Comparison of ENCODE assay signal across 18 cellular contexts in genomic region chr7:82056282-82056681, GRCh38.
DNase-seq lines count a peak whose midpoint lies in the region; ATAC-seq and TF ChIP-seq lines count a peak whose summit lies in the region.
"Had no signal": no experiment of that assay in that cellular context is flagged by ENCODE, and none has a peak within 500 bp of the region (broad histone marks: within the 10 kb centered on the region; RNA-seq: fewer than 3 reads in every experiment).

No MANE protein-coding gene starts in this region.

- in situ Hi-C loops in GM23248 (cut with MboI) = no loop called here

- H3K27ac ChIP-seq in GM23248 (no peak overlapping the region), body of pancreas (no peak overlapping the region)
- H3K27ac ChIP-seq: 22Rv1, A549, C4-2B had no signal

- H3K9me3 ChIP-seq in GM23248 (ENCODE audit: low read depth) (no peaks in the 10 kb centered on the region), body of pancreas (no peaks in the 10 kb centered on the region)
- H3K9me3 ChIP-seq: A549, HAP-1 had no signal

- H3K36me3 ChIP-seq in GM23248 (ENCODE audit: low read depth) (no peaks in the 10 kb centered on the region), body of pancreas (replicated peaks in 1 of 2; ENCODE audit: insufficient read depth in 1 of 2, low read depth in 2 of 2) (no peaks in the 10 kb centered on the region)
- H3K36me3 ChIP-seq: HAP-1 had no signal

- no peak overlapping the region for H3K9ac ChIP-seq in GM23248

- H3K36me3 Mint-ChIP-seq in glutamatergic neuron (ENCODE audit: unreplicated experiment) = peaks cover 9% of the 10 kb centered on the region
- H3K36me3 Mint-ChIP-seq: CD4-positive, alpha-beta memory T cell; IgD-negative memory B cell had no signal

- TF ChIP-seq CTCF in fibroblast of mammary gland (conservative IDR thresholded peaks at IDR 0.05; ENCODE audit: control insufficient read depth, insufficient read depth, low read depth, low read length) (no peak), glutamatergic neuron (IDR thresholded peaks at IDR 0.05; ENCODE audit: partially characterized antibody, unreplicated experiment) (no peak), body of pancreas (IDR thresholded peaks at IDR 0.05) (no peak)

- TF ChIP-seq POLR2A in body of pancreas (IDR thresholded peaks at IDR 0.05) = no peak

- H3K79me2 ChIP-seq in GM23248 (ENCODE audit: insufficient read depth) = no peaks in the 10 kb centered on the region

- H2AFZ ChIP-seq in GM23248 = no peak overlapping the region

- no peak overlapping the region for H3K4me3 Mint-ChIP-seq in glutamatergic neuron (ENCODE audit: unreplicated experiment)
- H3K4me3 Mint-ChIP-seq: CD4-positive, alpha-beta memory T cell; IgD-negative memory B cell had no signal

- H3K4me1 Mint-ChIP-seq in glutamatergic neuron (ENCODE audit: low read depth, unreplicated experiment) = no peaks in the 10 kb centered on the region
- H3K4me1 Mint-ChIP-seq: CD4-positive, alpha-beta memory T cell; IgD-negative memory B cell had no signal

- no peak overlapping the region for H3K4me2 ChIP-seq in GM23248 (ENCODE audit: unreplicated experiment)
- H3K4me2 ChIP-seq: A549 had no signal

- no peaks in the 10 kb centered on the region for H4K20me1 ChIP-seq in GM23248 (ENCODE audit: insufficient read depth)

- H3K9me3 Mint-ChIP-seq in glutamatergic neuron (ENCODE audit: unreplicated experiment) = peaks cover 7% of the 10 kb centered on the region

- H3K4me1 ChIP-seq in GM23248 (ENCODE audit: insufficient read depth) = no peaks in the 10 kb centered on the region
- H3K4me1 ChIP-seq in body of pancreas = no peaks in the 10 kb centered on the region

- peaks cover 8% of the 10 kb centered on the region for H3K27me3 Mint-ChIP-seq in glutamatergic neuron (ENCODE audit: unreplicated experiment)
- H3K27me3 Mint-ChIP-seq: CD4-positive, alpha-beta memory T cell; IgD-negative memory B cell had no signal

- H3K27ac Mint-ChIP-seq in glutamatergic neuron (ENCODE audit: unreplicated experiment) = peak overlapping the region; percentile 33
- H3K27ac Mint-ChIP-seq: CD4-positive, alpha-beta memory T cell; IgD-negative memory B cell had no signal

- peaks cover 3% of the 10 kb centered on the region; the same call in 1 of the 2 replicates for H3F3A ChIP-seq in GM23248 (ENCODE audit: insufficient read depth)

- H3K27me3 ChIP-seq in GM23248 (replicated peaks; ENCODE audit: insufficient read depth) (no peaks in the 10 kb centered on the region), body of pancreas (no peaks in the 10 kb centered on the region)

- intact Hi-C loops in body of pancreas (cut with DNase I) (no loop called here), posterior cingulate gyrus (cut with DNase I) (loop anchor here (10.0 kb wide), 1 partner anchor 99 kb away; no protein-coding TSS in a partner anchor)

- no peak for ATAC-seq in body of pancreas
- ATAC-seq in HG03378 (IDR thresholded peaks at IDR 0.05; ENCODE audit: unreplicated experiment) = no peak
- ATAC-seq: A549 had no signal

- H3K9me2 ChIP-seq in GM23248 (ENCODE audit: insufficient read depth) = no peaks in the 10 kb centered on the region

- H3K4me3 ChIP-seq in GM23248 (no peak overlapping the region), fibroblast of mammary gland (ENCODE audit: control insufficient read depth, low read depth, low read length) (no peak overlapping the region), body of pancreas (no peak overlapping the region)
- H3K4me3 ChIP-seq: A549, HAP-1 had no signal

- 93 to 96% methylated on average over 2 of the region's 2 CpGs for WGBS in GM23248 (ENCODE audit: low coverage in 1 of 2, low lambda C conversion rate in 2 of 2, missing lambda C conversion rate in 2 of 2), 2 experiments
- 70 to 75% methylated on average over 2 of the region's 2 CpGs for WGBS in body of pancreas, 2 donors

- DNase-seq in GM23248 = peak; percentile 22
- peak; percentile 44 for DNase-seq in amniotic epithelial cell (ENCODE audit: low read depth)
- DNase-seq in fibroblast of mammary gland (ENCODE audit: low read depth) = peak; percentile 52
- no peak for DNase-seq in glutamatergic neuron
- DNase-seq in NCI-H1092 (lab: John Stamatoyannopoulos, UW) = no peak
- DNase-seq in body of pancreas = no peak
- DNase-seq in posterior cingulate gyrus = no peak
- DNase-seq: AML-193; CD4-positive, alpha-beta memory T cell; DMS153; DMS79; GDM1 had no signal

Comparison
In these comparisons a context has a peak if more than half of its experiments do, and no peak if none do; other contexts are left out.
1. DNase-seq: peak in GM23248 (single experiment), amniotic epithelial cell (single experiment) and fibroblast of mammary gland (single experiment); none in glutamatergic neuron (single experiment), NCI-H1092 (single experiment), body of pancreas (0 of 4) and posterior cingulate gyrus (0 of 10).